In genomic region chr18:54240629-54241107, GRCh38 we compare ENCODE assay signal across 13 cellular contexts. TPM values are rescaled to one million over a fixed set of nuclear protein-coding genes. Genes with fewer than 3 reads are reported as not detected.
DNase-seq lines count a peak whose midpoint lies in the region; ATAC-seq and TF ChIP-seq lines count a peak whose summit lies in the region.
"Had no signal": no experiment of that assay in that cellular context is flagged by ENCODE, and none has a peak within 500 bp of the region (broad histone marks: within the 10 kb centered on the region; RNA-seq: fewer than 3 reads in every experiment).

No MANE protein-coding gene starts in this region.

- H3K4me3 Mint-ChIP-seq in activated CD4-positive, alpha-beta T cell treated with anti-CD3 and anti-CD28 coated beads, Interleukin-2, amount 10 ng/mL, durations not matched to agents 24 days and 14 days = no peak overlapping the region

- no peak for TF ChIP-seq CTCF in adrenal gland (IDR thresholded peaks at IDR 0.05)

- peak overlapping the region in 1 of 5 donors; percentile 49 for H3K27ac ChIP-seq in adrenal gland

- no peak overlapping the region for H3K4me3 ChIP-seq in adrenal gland
- H3K4me3 ChIP-seq: tibial nerve had no signal

- ATAC-seq in HG03469 (IDR thresholded peaks at IDR 0.05; ENCODE audit: unreplicated experiment) (no peak), GM18858 (IDR thresholded peaks at IDR 0.05; ENCODE audit: unreplicated experiment) (no peak)

- TF ChIP-seq POLR2A in adrenal gland (IDR thresholded peaks at IDR 0.05) = no peak

- H3K36me3 Mint-ChIP-seq in activated CD4-positive, alpha-beta T cell treated with anti-CD3 and anti-CD28 coated beads, Interleukin-2, amount 10 ng/mL, durations not matched to agents 24 days and 14 days (ENCODE audit: low read depth) = no peaks in the 10 kb centered on the region

- H3K27me3 ChIP-seq in adrenal gland = no peaks in the 10 kb centered on the region
- H3K27me3 ChIP-seq: tibial nerve had no signal

- 79 to 93% (median 84%) methylated on average over 8 to 13 of the region's 13 CpGs for WGBS in adrenal gland, 4 donors

- peaks cover 5 to 7% of the 10 kb centered on the region in 2 donors for H3K4me1 ChIP-seq in adrenal gland (replicated peaks in 1 of 2)

- no peaks in the 10 kb centered on the region for H3K9me3 ChIP-seq in adrenal gland (replicated peaks in 1 of 3)
- H3K9me3 ChIP-seq: SK-N-SH, tibial nerve had no signal

- no peaks in the 10 kb centered on the region for H3K9me3 Mint-ChIP-seq in activated CD4-positive, alpha-beta T cell treated with anti-CD3 and anti-CD28 coated beads, Interleukin-2, amount 10 ng/mL, durations not matched to agents 24 days and 14 days

- H3K27me3 Mint-ChIP-seq in activated CD4-positive, alpha-beta T cell treated with anti-CD3 and anti-CD28 coated beads, Interleukin-2, amount 10 ng/mL, durations not matched to agents 24 days and 14 days = peaks cover 5% of the 10 kb centered on the region

- H3K4me1 Mint-ChIP-seq in activated CD4-positive, alpha-beta T cell treated with anti-CD3 and anti-CD28 coated beads, Interleukin-2, amount 10 ng/mL, durations not matched to agents 24 days and 14 days = no peaks in the 10 kb centered on the region

- DNase-seq in NOMO-1 treated with DMSO at 0.1 percent for 48 hours (lab: John Stamatoyannopoulos, UW; ENCODE audit: unreplicated experiment) (peak; percentile 17), NOMO-1 treated with dmso at 0.1 percent for 144 hours (lab: John Stamatoyannopoulos, UW; ENCODE audit: unreplicated experiment) (no peak), adrenal gland (peak in 5 of 7 donors; percentile 25 to 47 (median 34)), medulla oblongata (ENCODE audit: extremely low spot score) (peak; percentile 16), stromal cell of bone marrow (ENCODE audit: low read depth) (peak; percentile 33)
- no peak for DNase-seq in activated CD4-positive, alpha-beta T cell treated with anti-CD3 and anti-CD28 coated beads, Interleukin-2, amount 10 ng/mL, durations not matched to agents 24 days and 14 days
- DNase-seq: 8988T; activated CD4-positive, alpha-beta T cell treated with anti-CD3 and anti-CD28 coated beads, Interleukin-2, amount 50 U/mL, for 48 hours; mesenchymal stem cell; SK-N-SH had no signal

- intact Hi-C loops in adrenal gland (cut with DNase I) = no loop called here
- intact Hi-C loops in activated CD4-positive, alpha-beta T cell treated with anti-CD3 and anti-CD28 coated beads, Interleukin-2, amount 10 ng/mL, durations not matched to agents 24 days and 14 days (cut with micrococcal nuclease) = no loop called here

- H3K27ac Mint-ChIP-seq in activated CD4-positive, alpha-beta T cell treated with anti-CD3 and anti-CD28 coated beads, Interleukin-2, amount 10 ng/mL, durations not matched to agents 24 days and 14 days = no peak overlapping the region

- no peaks in the 10 kb centered on the region for H3K36me3 ChIP-seq in adrenal gland (replicated peaks in 1 of 2)
- H3K36me3 ChIP-seq: tibial nerve had no signal

RNA-seq across cellular contexts. Expression of gene MBD2, which starts 16.2 kb away (rescaled TPM):
- total RNA-seq in adrenal gland = 10 to 100 TPM; 13.5 to 70.8 (median 39.7) TPM
- 10 to 100 TPM; 27.6 to 51.3 (median 32.4) TPM for polyA plus RNA-seq in adrenal gland
- total RNA-seq in activated CD4-positive, alpha-beta T cell treated with anti-CD3 and anti-CD28 coated beads, Interleukin-2, amount 10 ng/mL, durations not matched to agents 24 days and 14 days = 195 and 200 TPM in 2 replicates

RNA-seq across cellular contexts. Expression of gene POLI, which starts 28.6 kb away (rescaled TPM):
- 10 to 100 TPM; 14.0 to 70.8 (median 36.5) TPM for total RNA-seq in adrenal gland
- 10 to 100 TPM; 18.9 to 52.2 (median 32.8) TPM for polyA plus RNA-seq in adrenal gland
- total RNA-seq in activated CD4-positive, alpha-beta T cell treated with anti-CD3 and anti-CD28 coated beads, Interleukin-2, amount 10 ng/mL, durations not matched to agents 24 days and 14 days = 12.1 and 15.1 TPM in 2 replicates

Comparison
In these comparisons a context has a peak if more than half of its experiments do, and no peak if none do; other contexts are left out.
1. DNase-seq: peak in NOMO-1 treated with DMSO at 0.1 percent for 48 hours (single experiment), adrenal gland (5 of 7), medulla oblongata (single experiment) and stromal cell of bone marrow (single experiment); none in NOMO-1 treated with dmso at 0.1 percent for 144 hours (single experiment) and activated CD4-positive, alpha-beta T cell treated with anti-CD3 and anti-CD28 coated beads, Interleukin-2, amount 10 ng/mL, durations not matched to agents 24 days and 14 days (single experiment).